Comparison of ENCODE assay signal across 1 cellular context in the genomic region with DNA sequence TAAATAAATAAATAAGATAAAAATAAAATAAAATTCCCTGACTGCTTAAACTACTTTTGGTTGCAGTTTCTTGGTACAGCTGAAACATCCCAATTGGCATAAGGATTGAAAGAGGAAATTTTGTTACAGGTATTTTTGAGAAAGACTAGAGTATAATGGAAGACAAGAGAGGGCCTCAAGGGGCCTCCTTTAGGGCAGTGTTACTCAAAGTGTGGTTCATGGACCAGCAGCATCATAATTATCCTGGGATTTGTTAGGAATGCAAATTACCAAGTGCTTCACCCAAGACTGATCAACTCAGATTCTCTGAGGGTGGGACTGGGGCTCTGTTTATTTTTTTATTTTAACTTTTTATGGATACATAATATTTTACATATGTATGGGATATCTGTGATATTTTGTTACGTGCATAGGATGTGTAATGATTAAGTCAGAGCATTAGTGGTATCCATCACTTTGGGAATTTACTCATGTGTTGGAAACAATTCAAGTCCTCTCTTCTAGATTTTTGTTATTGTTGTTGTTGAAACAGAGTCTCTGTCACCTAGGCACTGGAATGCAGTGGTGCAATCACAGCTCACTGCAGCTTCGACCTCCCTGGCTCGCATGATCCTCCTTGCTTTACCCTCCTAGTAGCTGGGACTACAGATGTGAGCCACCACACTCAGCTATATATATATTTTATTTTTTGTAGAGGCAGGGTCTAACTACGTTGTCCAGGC.
TF ChIP-seq lines count a peak whose summit lies in the region.

No MANE protein-coding gene starts in this region.

TF ChIP-seq in H1, 55 proteins besides CTCF, POLR2A, EP300 and RAD21:
- TF ChIP-seq CHD7 (IDR thresholded peaks at IDR 0.05; ENCODE audit: insufficient replicate concordance, low read length) = no peak
- no peak for TF ChIP-seq FOSL1 (IDR thresholded peaks at IDR 0.05; ENCODE audit: insufficient read depth, low read depth, low read length)
- no peak for TF ChIP-seq SP2 (IDR thresholded peaks at IDR 0.05; ENCODE audit: low read length)
- no peak for TF ChIP-seq TCF12 (IDR thresholded peaks at IDR 0.05; ENCODE audit: low read depth, low read length)
- TF ChIP-seq SIX5 (IDR thresholded peaks at IDR 0.05; ENCODE audit: low read depth, low read length) = no peak
- no peak for TF ChIP-seq ATF2 (IDR thresholded peaks at IDR 0.05; ENCODE audit: low read length)
- no peak for TF ChIP-seq RNF2 (IDR thresholded peaks at IDR 0.05; ENCODE audit: borderline replicate concordance, low read depth, low read length, missing control alignments, poor library complexity, severe bottlenecking)
- TF ChIP-seq RFX5 (IDR thresholded peaks at IDR 0.05; ENCODE audit: borderline replicate concordance, low read depth, low read length) = no peak
- no peak for TF ChIP-seq E2F6 (IDR thresholded peaks at IDR 0.05)
- TF ChIP-seq TAF1 (IDR thresholded peaks at IDR 0.05; ENCODE audit: low read depth, low read length) = no peak
- TF ChIP-seq ATF3 (IDR thresholded peaks at IDR 0.05; ENCODE audit: insufficient read depth, low read depth, low read length) = no peak
- no peak for TF ChIP-seq JUN (IDR thresholded peaks at IDR 0.05; ENCODE audit: low read depth, low read length)
